ENCODE assay signal across 8 cellular contexts in the genomic region with DNA sequence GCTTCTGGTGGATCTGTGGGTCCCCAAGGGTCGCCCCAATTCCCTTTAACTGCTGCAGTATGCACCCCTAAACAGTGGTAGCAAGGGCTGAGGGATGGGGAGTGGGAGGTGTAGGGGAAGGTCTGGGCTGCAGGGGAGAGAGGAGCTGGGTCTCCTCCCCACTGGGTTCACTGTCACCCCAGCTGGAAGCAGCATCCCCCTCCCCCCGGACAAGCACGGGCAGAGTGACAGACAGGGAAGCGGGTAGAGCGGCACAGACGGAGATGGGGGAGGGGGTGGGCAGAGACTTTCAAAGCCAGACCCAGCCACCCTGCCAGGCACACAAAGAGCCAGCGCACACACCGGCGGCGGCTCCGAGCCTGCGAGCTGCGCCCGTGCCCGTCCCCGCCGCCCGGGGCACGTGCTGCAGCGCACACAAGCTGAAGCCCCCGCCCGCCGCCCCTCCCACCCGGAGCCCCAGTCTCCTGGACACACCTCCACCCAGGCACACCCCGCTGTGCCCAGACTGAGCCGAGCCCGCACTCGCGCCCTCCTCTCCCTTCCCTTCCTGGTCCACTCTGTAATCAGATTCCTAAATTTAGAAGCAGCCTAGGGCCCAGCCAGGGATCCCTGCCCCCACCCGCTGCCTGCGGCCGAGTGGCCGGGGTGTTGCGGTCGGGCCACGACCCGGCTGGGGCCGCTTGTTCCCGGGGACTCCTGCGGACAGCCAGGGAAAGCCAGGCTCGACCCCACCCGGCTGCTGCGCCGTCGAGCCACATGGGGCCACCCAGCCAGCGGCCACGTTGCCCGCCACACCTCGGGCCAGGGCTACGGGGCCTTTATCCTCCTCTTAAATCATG. TPM values are rescaled to one million over a fixed set of nuclear protein-coding genes. Genes with fewer than 3 reads are reported as not detected.
A peak's percentile ranks its signal among the peaks of the same experiment; 100 is the strongest.
DNase-seq lines count a peak whose midpoint lies in the region; ATAC-seq and TF ChIP-seq lines count a peak whose summit lies in the region.

No MANE protein-coding gene starts in this region.

- H3K9ac ChIP-seq in mesenchymal stem cell (ENCODE audit: low read length) = peak overlapping the region; percentile 73

- peak overlapping the region; percentile 51 for H3K4me3 ChIP-seq in effector memory CD4-positive, alpha-beta T cell (ENCODE audit: insufficient read depth, low read depth, low read length, poor library complexity, severe bottlenecking)
- peak overlapping the region; percentile 62 to 69 for H3K4me3 ChIP-seq in mesenchymal stem cell (ENCODE audit: insufficient read depth in 1 of 2, low read depth in 1 of 2, low read length in 2 of 2)
- peak overlapping the region; percentile 54 to 63 for H3K4me3 ChIP-seq in tibial artery

- peak overlapping the region; percentile 84 to 97 for H3K4ac ChIP-seq in mesenchymal stem cell (ENCODE audit: low read depth in 1 of 2, low read length in 2 of 2)

- peak overlapping the region; percentile 14 to 98 for H2BK12ac ChIP-seq in mesenchymal stem cell (ENCODE audit: low read length in 2 of 2)

- peak overlapping the region; percentile 25 to 96 for H3K18ac ChIP-seq in mesenchymal stem cell (ENCODE audit: low read depth in 1 of 2, low read length in 2 of 2)

- no peak overlapping the region for H2BK5ac ChIP-seq in mesenchymal stem cell (ENCODE audit: low read depth, low read length, poor library complexity, severe bottlenecking)

- no peaks in the 10 kb centered on the region for H3K9me3 ChIP-seq in effector memory CD4-positive, alpha-beta T cell (ENCODE audit: control insufficient read depth, low read length)
- H3K9me3 ChIP-seq in mesenchymal stem cell (ENCODE audit: control insufficient read depth, low read length) (no peaks in the 10 kb centered on the region), tibial artery (no peaks in the 10 kb centered on the region)

- 1% methylated on average over 45 of the region's 50 CpGs for WGBS in mesenchymal stem cell

- no peak for TF ChIP-seq CTCF in tibial artery (IDR thresholded peaks at IDR 0.05)

- H2BK120ac ChIP-seq in mesenchymal stem cell (ENCODE audit: low read depth, low read length) = peak overlapping the region; percentile 58

- no peaks in the 10 kb centered on the region for H3K27me3 ChIP-seq in effector memory CD4-positive, alpha-beta T cell (replicated peaks; ENCODE audit: control insufficient read depth, insufficient read depth, low read length, poor library complexity, severe bottlenecking)
- H3K27me3 ChIP-seq in mesenchymal stem cell (ENCODE audit: control insufficient read depth in 1 of 2, insufficient read depth in 1 of 2, low read length in 2 of 2) = peaks cover 3 to 14% of the 10 kb centered on the region in 2 experiments
- H3K27me3 ChIP-seq in tibial artery = no peaks in the 10 kb centered on the region

- ATAC-seq in GM18868 (IDR thresholded peaks at IDR 0.05; ENCODE audit: unreplicated experiment) (no peak), HG03175 (IDR thresholded peaks at IDR 0.05; ENCODE audit: unreplicated experiment) (no peak)

- H3K79me1 ChIP-seq in mesenchymal stem cell (replicated peaks; ENCODE audit: low read length, poor library complexity, severe bottlenecking) = no peaks in the 10 kb centered on the region

- no peaks in the 10 kb centered on the region for H3K36me3 ChIP-seq in effector memory CD4-positive, alpha-beta T cell (ENCODE audit: control insufficient read depth, insufficient read depth, low read length)
- H3K36me3 ChIP-seq in mesenchymal stem cell (ENCODE audit: control insufficient read depth in 1 of 2, insufficient read depth in 2 of 2, low read depth in 1 of 2, low read length in 2 of 2) (peaks cover 0 to 17% of the 10 kb centered on the region in 2 experiments), tibial artery (no peaks in the 10 kb centered on the region)

- peak overlapping the region; percentile 98 for H4K8ac ChIP-seq in mesenchymal stem cell (ENCODE audit: low read length)

- intact Hi-C loops in tibial artery (cut with DNase I; ENCODE audit: low total_unique reads) = no loop called here

- no peak overlapping the region for H3K27ac ChIP-seq in effector memory CD4-positive, alpha-beta T cell (ENCODE audit: insufficient read depth, low read length, poor library complexity, severe bottlenecking)
- H3K27ac ChIP-seq in mesenchymal stem cell (ENCODE audit: low read length, poor library complexity, severe bottlenecking) = peak overlapping the region; percentile 59
- peak overlapping the region; percentile 87 to 95 for H3K27ac ChIP-seq in tibial artery

- peaks cover 33% of the 10 kb centered on the region for H3K4me1 ChIP-seq in effector memory CD4-positive, alpha-beta T cell (ENCODE audit: control insufficient read depth, insufficient read depth, low read length, poor library complexity, severe bottlenecking)
- H3K4me1 ChIP-seq in mesenchymal stem cell (ENCODE audit: control insufficient read depth, insufficient read depth, low read depth, low read length) (peaks cover 55% of the 10 kb centered on the region), tibial artery (peaks cover 0 to 54% (median 52%) of the 10 kb centered on the region in 4 donors)

- no peak overlapping the region for H2AFZ ChIP-seq in mesenchymal stem cell (ENCODE audit: low read depth, low read length)

- H2BK15ac ChIP-seq in mesenchymal stem cell (ENCODE audit: low read depth, poor library complexity, severe bottlenecking) = peak overlapping the region; percentile 92

- DNase-seq in EL (peak; percentile 56), NCI-H146 treated with DMSO at 0.1 percent for 48 hours (lab: John Stamatoyannopoulos, UW; ENCODE audit: unreplicated experiment) (peak; percentile 80), UCSD-AML1 (lab: John Stamatoyannopoulos, UW; ENCODE audit: unreplicated experiment) (peak; percentile 26), mesenchymal stem cell (peak; percentile 70), tibial artery (peak; percentile 70 to 92)
- DNase-seq in effector memory CD4-positive, alpha-beta T cell = no peak

- H3K4me2 ChIP-seq in mesenchymal stem cell (ENCODE audit: low read length, poor library complexity, severe bottlenecking) = peak overlapping the region; percentile 90

- H3K23ac ChIP-seq in mesenchymal stem cell (ENCODE audit: low read length in 2 of 2) = peak overlapping the region in 1 of 2 experiments; percentile 41

- peak overlapping the region; percentile 96 for H4K91ac ChIP-seq in mesenchymal stem cell (ENCODE audit: low read length)

- peak overlapping the region in 1 of 2 experiments; percentile 75 for H3K14ac ChIP-seq in mesenchymal stem cell (ENCODE audit: low read length in 2 of 2)

- peak overlapping the region; percentile 12 for H2AK5ac ChIP-seq in mesenchymal stem cell (ENCODE audit: low read length, severe bottlenecking)

RNA-seq across cellular contexts. Expression of a gene that starts 0.9 kb away (rescaled TPM):
- polyA plus RNA-seq in mesenchymal stem cell (2013, experiment 1 of 2) = 5.2 TPM
- 4.7 TPM for polyA plus RNA-seq in mesenchymal stem cell (2013, experiment 2 of 2)

RNA-seq across cellular contexts. Expression of a gene that starts 20.9 kb away (rescaled TPM):
- polyA plus RNA-seq in mesenchymal stem cell (2013, experiment 1 of 2) = 12.1 TPM
- 11.4 TPM for polyA plus RNA-seq in mesenchymal stem cell (2013, experiment 2 of 2)

RNA-seq across cellular contexts. Expression of a gene that starts 56.5 kb away (rescaled TPM):
- polyA plus RNA-seq in mesenchymal stem cell (2013, experiment 1 of 2) = 504 TPM
- polyA plus RNA-seq in mesenchymal stem cell (2013, experiment 2 of 2) = 497 TPM

Comparison
In these comparisons a context has a peak if more than half of its experiments do, and no peak if none do; other contexts are left out.
1. DNase-seq: peak in EL (single experiment), NCI-H146 treated with DMSO at 0.1 percent for 48 hours (single experiment), UCSD-AML1 (single experiment), mesenchymal stem cell (single experiment) and tibial artery (2 of 2); none in effector memory CD4-positive, alpha-beta T cell (0 of 3).
2. Peak in every context shown above with its lines, with median percentiles within 50 percentile points of each other: H3K4me3 ChIP-seq.